In the genomic region with DNA sequence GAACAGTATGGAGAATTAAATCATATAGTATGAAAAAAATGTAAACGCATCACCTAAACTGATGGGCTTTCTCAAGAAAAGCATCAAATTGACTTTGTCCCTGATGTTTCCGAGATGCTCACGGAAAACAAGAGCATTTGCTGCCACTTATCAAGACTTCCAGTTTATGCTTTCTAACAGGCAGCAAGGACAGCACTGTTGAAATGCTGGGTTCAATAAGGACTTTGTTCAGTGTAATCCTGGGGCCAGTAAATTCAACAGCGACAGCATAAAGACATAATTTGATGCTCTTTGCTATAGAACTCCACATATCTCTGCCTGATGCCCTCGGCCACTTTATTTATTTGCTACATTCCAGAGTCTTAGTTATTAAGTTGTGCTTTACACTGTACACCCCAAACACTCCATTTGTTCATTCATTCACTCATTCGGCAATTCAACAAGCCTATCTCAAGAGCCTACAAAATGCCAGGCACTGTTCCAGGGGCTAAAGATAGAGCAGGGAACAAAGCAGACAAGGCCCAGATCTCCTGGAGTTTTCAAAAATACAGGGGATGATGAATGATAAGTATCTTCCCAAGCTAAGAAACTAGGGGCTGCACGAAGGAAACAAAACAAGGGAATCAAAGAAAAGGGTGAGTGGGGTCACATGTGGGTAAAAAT, we compare ENCODE assay signal across 14 cellular contexts.
A peak's percentile ranks its signal among the peaks of the same experiment; 100 is the strongest.
DNase-seq lines count a peak whose midpoint lies in the region; ATAC-seq and TF ChIP-seq lines count a peak whose summit lies in the region.
"Had no signal": no experiment of that assay in that cellular context is flagged by ENCODE, and none has a peak within 500 bp of the region (broad histone marks: within the 10 kb centered on the region; RNA-seq: fewer than 3 reads in every experiment).

No MANE protein-coding gene starts in this region.

- H3K4me3 ChIP-seq in BLaER1: no peak overlapping the region

- DNase-seq in activated B cell treated with CpG ODN at 0.5 μM for 24 hours (no peak), left ventricle myocardium superior (peak; percentile 26), pons (ENCODE audit: low spot score) (peak; percentile 82), mesenteric fat pad (ENCODE audit: low spot score) (no peak), GDM1 (lab: John Stamatoyannopoulos, UW) (no peak)
- no peak for DNase-seq in activated naive CD8-positive, alpha-beta T cell treated with anti-CD3 and anti-CD28 coated beads for 36 hours
- DNase-seq: CD4-positive, CD25-positive, alpha-beta regulatory T cell; DMS53; NCI-H1417 treated with DMSO at 0.1 percent for 48 hours; NCI-H2029; NCI-H510A treated with DMSO at 0.1 percent for 48 hours had no signal

- peaks cover 7% of the 10 kb centered on the region; the same call in 1 of the 2 replicates for H3K9me3 ChIP-seq in BLaER1

- ATAC-seq in activated B cell treated with CpG ODN at 0.5 μM for 24 hours (ENCODE audit: low read depth) (no peak), left ventricle myocardium superior (peak; percentile 93), HG02885 (IDR thresholded peaks at IDR 0.05; ENCODE audit: poor library complexity, unreplicated experiment) (no peak)
- ATAC-seq: HCT116 had no signal

- intact Hi-C loops in activated B cell treated with CpG ODN at 0.5 μM for 24 hours (cut with micrococcal nuclease): loop anchor here (2.0 to 10.0 kb wide), 5 partner anchors 73 to 483 kb away; no protein-coding TSS in a partner anchor
- intact Hi-C loops in left ventricle myocardium superior (cut with micrococcal nuclease): no loop called here

- H3K27ac ChIP-seq in BLaER1: no peak overlapping the region

- H3K36me3 Mint-ChIP-seq in activated B cell treated with CpG ODN at 0.5 μM for 24 hours (ENCODE audit: low read depth): no peaks in the 10 kb centered on the region
- H3K36me3 Mint-ChIP-seq in activated naive CD8-positive, alpha-beta T cell treated with anti-CD3 and anti-CD28 coated beads for 36 hours: no peaks in the 10 kb centered on the region
- H3K36me3 Mint-ChIP-seq: CD4-positive, CD25-positive, alpha-beta regulatory T cell had no signal

- no peaks in the 10 kb centered on the region for H3K27me3 ChIP-seq in BLaER1

- peak overlapping the region; percentile 2 for H3K27ac Mint-ChIP-seq in activated B cell treated with CpG ODN at 0.5 μM for 24 hours
- H3K27ac Mint-ChIP-seq in activated naive CD8-positive, alpha-beta T cell treated with anti-CD3 and anti-CD28 coated beads for 36 hours: no peak overlapping the region

- peak overlapping the region; percentile 59; the same call in 1 of the 2 replicates for H3K4me2 ChIP-seq in BLaER1

- no peaks in the 10 kb centered on the region for H3K9me3 Mint-ChIP-seq in activated B cell treated with CpG ODN at 0.5 μM for 24 hours
- H3K9me3 Mint-ChIP-seq in activated naive CD8-positive, alpha-beta T cell treated with anti-CD3 and anti-CD28 coated beads for 36 hours: no peaks in the 10 kb centered on the region

- CTCF ChIA-PET in activated B cell treated with CpG ODN at 0.5 μM for 24 hours (lab: Charles Lee): no interaction called here

- H4K20me1 ChIP-seq in BLaER1: no peaks in the 10 kb centered on the region

- no peak overlapping the region for H3K4me3 Mint-ChIP-seq in activated B cell treated with CpG ODN at 0.5 μM for 24 hours
- no peak overlapping the region for H3K4me3 Mint-ChIP-seq in activated naive CD8-positive, alpha-beta T cell treated with anti-CD3 and anti-CD28 coated beads for 36 hours
- H3K4me3 Mint-ChIP-seq: CD4-positive, CD25-positive, alpha-beta regulatory T cell had no signal

- POLR2A ChIA-PET in activated B cell treated with CpG ODN at 0.5 μM for 24 hours (lab: Charles Lee): no interaction called here

- H3K27me3 Mint-ChIP-seq in activated B cell treated with CpG ODN at 0.5 μM for 24 hours: no peaks in the 10 kb centered on the region
- H3K27me3 Mint-ChIP-seq in activated naive CD8-positive, alpha-beta T cell treated with anti-CD3 and anti-CD28 coated beads for 36 hours: peaks cover 7% of the 10 kb centered on the region
- H3K27me3 Mint-ChIP-seq: CD4-positive, CD25-positive, alpha-beta regulatory T cell had no signal

- peaks cover 40% of the 10 kb centered on the region for H3K4me1 Mint-ChIP-seq in activated B cell treated with CpG ODN at 0.5 μM for 24 hours
- peaks cover 4% of the 10 kb centered on the region for H3K4me1 Mint-ChIP-seq in activated naive CD8-positive, alpha-beta T cell treated with anti-CD3 and anti-CD28 coated beads for 36 hours

- H3K9ac ChIP-seq in BLaER1: no peak overlapping the region

- no peak for TF ChIP-seq CTCF in activated B cell treated with CpG ODN at 0.5 μM for 24 hours (IDR thresholded peaks at IDR 0.05)

- no peaks in the 10 kb centered on the region for H3K36me3 ChIP-seq in BLaER1

- peaks cover 55% of the 10 kb centered on the region for H3K4me1 ChIP-seq in BLaER1

Comparison
In these comparisons a context has a peak if more than half of its experiments do, and no peak if none do; other contexts are left out.
1. DNase-seq: peak in left ventricle myocardium superior (single experiment) and pons (single experiment); none in activated B cell treated with CpG ODN at 0.5 μM for 24 hours (single experiment), mesenteric fat pad (single experiment), activated naive CD8-positive, alpha-beta T cell treated with anti-CD3 and anti-CD28 coated beads for 36 hours (single experiment) and GDM1 (single experiment).